Comparison of ENCODE assay signal across 27 cellular contexts in genomic region chr1:21610027-21610426, GRCh38. TPM values are rescaled to one million over a fixed set of nuclear protein-coding genes. Genes with fewer than 3 reads are reported as not detected.
DNase-seq lines count a peak whose midpoint lies in the region; ATAC-seq, FAIRE-seq and TF ChIP-seq lines count a peak whose summit lies in the region.
"Had no signal": no experiment of that assay in that cellular context is flagged by ENCODE, and none has a peak within 500 bp of the region (broad histone marks: within the 10 kb centered on the region; RNA-seq: fewer than 3 reads in every experiment).

No MANE protein-coding gene starts in this region.

- no peak overlapping the region for H3K27ac ChIP-seq in BLaER1 treated with 17β-estradiol and CSF1 and Interleukin-3, amounts not matched to agents 10 nM and 100 nM
- H3K27ac ChIP-seq in K562 (ENCODE audit: extremely low read depth, low read depth, low read length) (no peak overlapping the region), neuronal stem cell (replicated peaks; ENCODE audit: low read length) (no peak overlapping the region), upper lobe of right lung (no peak overlapping the region)

- H3K4me3 ChIP-seq in BLaER1 treated with 17β-estradiol and CSF1 and Interleukin-3, amounts not matched to agents 10 nM and 100 nM, result no peak overlapping the region
- H3K4me3 ChIP-seq in K562, result no peak overlapping the region
- H3K4me3 ChIP-seq in neuronal stem cell (ENCODE audit: low read length in 2 of 2), result no peak overlapping the region
- no peak overlapping the region for H3K4me3 ChIP-seq in upper lobe of right lung
- H3K4me3 ChIP-seq: GM12878 had no signal

- H2AK5ac ChIP-seq in neuronal stem cell (ENCODE audit: low read depth, low read length), result peak overlapping the region; percentile 25

- no peak overlapping the region for H2BK15ac ChIP-seq in neuronal stem cell (ENCODE audit: low read length)

- BruUV-seq in K562 (replicated peaks; lab: Mats Ljungman, UMichigan), result no TSS peak

- no peak overlapping the region for H3K4ac ChIP-seq in neuronal stem cell (ENCODE audit: low read length)

- TF ChIP-seq POLR2A in K562 (conservative IDR thresholded peaks at IDR 0.05), result no peak

- no peak overlapping the region for H3K14ac ChIP-seq in neuronal stem cell (ENCODE audit: low read length)

- in situ Hi-C loops in K562 (cut with MboI), result no loop called here

- DNase-seq in K562 (ENCODE audit: extremely low read depth in 1 of 4, low spot score in 3 of 4) (no peak), neuronal stem cell (ENCODE audit: low spot score) (no peak), upper lobe of right lung (no peak), NCI-H1417 (lab: John Stamatoyannopoulos, UW) (no peak), left colon (no peak)
- DNase-seq: 8988T; ACHN; BE2C; C1 segment of cervical spinal cord; CD4-positive, alpha-beta memory T cell; CD4-positive, CD25-positive, alpha-beta regulatory T cell; CD8-positive, alpha-beta memory T cell; COR-L47; DMS 273 treated with DMSO at 0.1 percent for 48 hours; DMS153; DMS53; DMS79; DND-41; EL; GDM1 had no signal

- H3K27me3 ChIP-seq in BLaER1 treated with 17β-estradiol and CSF1 and Interleukin-3, amounts not matched to agents 10 nM and 100 nM, result 0 out of 22 replicates have a peak, but pooled peaks cover 0 to 6% (median 0%) of the 10 kb centered on the region in 11 experiments
- H3K27me3 ChIP-seq in K562 (ENCODE audit: control insufficient read depth in 2 of 2, insufficient read depth in 2 of 2, low read length in 2 of 2), result no peaks in the 10 kb centered on the region
- H3K27me3 ChIP-seq in neuronal stem cell (ENCODE audit: control insufficient read depth in 3 of 3, insufficient read depth in 3 of 3, low read depth in 1 of 3, low read length in 3 of 3), result no peaks in the 10 kb centered on the region
- H3K27me3 ChIP-seq in upper lobe of right lung, result no peaks in the 10 kb centered on the region
- H3K27me3 ChIP-seq: BE2C had no signal

- H3K9ac ChIP-seq in BLaER1 treated with 17β-estradiol and CSF1 and Interleukin-3, amounts not matched to agents 10 nM and 100 nM, result no peak overlapping the region
- peak overlapping the region in 1 of 2 experiments; percentile 73; a peak in 1 of 4 replicates for H3K9ac ChIP-seq in K562 (ENCODE audit: insufficient read depth in 1 of 2, low read depth in 2 of 2, low read length in 2 of 2)
- no peak overlapping the region for H3K9ac ChIP-seq in neuronal stem cell (ENCODE audit: low read depth, low read length, poor library complexity)

- POLR2A ChIA-PET in K562 (lab: Yijun Ruan, JAX), result interaction anchor here (0.9 to 2.5 kb wide), 6 partner anchors 11 to 169 kb away, joined by 3 to 11 read pairs (median 3); no protein-coding TSS in a partner anchor

- peaks cover 4% of the 10 kb centered on the region for H3K79me1 ChIP-seq in neuronal stem cell (ENCODE audit: low read depth, low read length)

- no peak overlapping the region for H2BK5ac ChIP-seq in neuronal stem cell (ENCODE audit: low read length)

- H2BK12ac ChIP-seq in neuronal stem cell (ENCODE audit: low read length), result no peak overlapping the region

- no peak overlapping the region for H2AFZ ChIP-seq in K562 (ENCODE audit: low read depth, low read length)
- no peak overlapping the region for H2AFZ ChIP-seq in neuronal stem cell (ENCODE audit: low read length)

- H3K23ac ChIP-seq in neuronal stem cell (ENCODE audit: low read depth, low read length, poor library complexity), result no peak overlapping the region

- no peak for FAIRE-seq in K562 (lab: Jason Lieb, UNC)
- FAIRE-seq: A204.1, GM12878, GM12892, GM18507, GM19239 had no signal

- CTCF ChIA-PET in K562 (lab: Yijun Ruan, JAX; ENCODE audit: low intra/inter-chr PET ratio), result no interaction called here

- ATAC-seq in K562 (no peak), upper lobe of right lung (no peak), left colon (no peak)
- ATAC-seq: GM12878 had no signal

- H3K79me2 ChIP-seq in K562 (ENCODE audit: control insufficient read depth, insufficient read depth, low read length), result no peaks in the 10 kb centered on the region

- TF ChIP-seq RAD21 in K562 (CRISPR knock-in tag; conservative IDR thresholded peaks at IDR 0.05 in 1 of 2, IDR thresholded peaks at IDR 0.05 in 1 of 2), result no peak

- TF ChIP-seq CTCF in K562 (IDR thresholded peaks at IDR 0.05 in 2 of 3, conservative IDR thresholded peaks at IDR 0.05 in 1 of 3; ENCODE audit: insufficient read depth in 2 of 3, low read depth in 1 of 3, low read length in 3 of 3) (no peak), upper lobe of right lung (IDR thresholded peaks at IDR 0.05) (no peak)

- no peak for TF ChIP-seq EP300 in K562 (IDR thresholded peaks at IDR 0.05; ENCODE audit: low read length)

- WGBS in K562 (ENCODE audit: insufficient coverage, low coverage, missing lambda C conversion rate), result 93% methylated on average over 15 of the region's 16 CpGs
- WGBS in neuronal stem cell (ENCODE audit: extremely low coverage in 2 of 2, insufficient read length in 2 of 2, insufficient replicate concordance in 1 of 2), 2 donors, result no CpG with 5 or more reads among the region's 16 CpGs

- H4K20me1 ChIP-seq in BLaER1 treated with 17β-estradiol and CSF1 and Interleukin-3, amounts not matched to agents 10 nM and 100 nM, result peaks cover 0 to 30% (median 0%) of the 10 kb centered on the region in 11 experiments; a peak in 3 of 22 replicates
- H4K20me1 ChIP-seq in K562 (replicated peaks; ENCODE audit: control insufficient read depth, insufficient read depth, low read length), result no peaks in the 10 kb centered on the region

- H4K8ac ChIP-seq in neuronal stem cell (ENCODE audit: low read depth, low read length), result no peak overlapping the region

- peak overlapping the region; percentile 45 for H3K18ac ChIP-seq in neuronal stem cell (ENCODE audit: low read length)

- H3K9me1 ChIP-seq in K562 (ENCODE audit: control insufficient read depth, insufficient read depth, low read length), result peaks cover 7% of the 10 kb centered on the region

- H3K4me2 ChIP-seq in BLaER1 treated with 17β-estradiol and CSF1 and Interleukin-3, amounts not matched to agents 10 nM and 100 nM, result peak overlapping the region in 8 of 11 experiments; percentile 5 to 44 (median 19); a peak in 11 of 22 replicates
- H3K4me2 ChIP-seq in K562 (ENCODE audit: insufficient read depth, low read length) (no peak overlapping the region), neuronal stem cell (ENCODE audit: insufficient read depth, low read length, poor library complexity, severe bottlenecking) (no peak overlapping the region)

- no peaks in the 10 kb centered on the region for H3K9me3 ChIP-seq in BLaER1 treated with 17β-estradiol and CSF1 and Interleukin-3, amounts not matched to agents 10 nM and 100 nM (replicated peaks in 1 of 11)
- H3K9me3 ChIP-seq in K562 (replicated peaks; ENCODE audit: control insufficient read depth, insufficient read depth, low read depth, low read length) (no peaks in the 10 kb centered on the region), neuronal stem cell (replicated peaks in 1 of 2; ENCODE audit: control insufficient read depth in 2 of 2, insufficient read depth in 1 of 2, low read depth in 1 of 2, low read length in 2 of 2) (no peaks in the 10 kb centered on the region), upper lobe of right lung (no peaks in the 10 kb centered on the region)
- H3K9me3 ChIP-seq: BE2C had no signal

- peaks cover 0 to 15% (median 13%) of the 10 kb centered on the region in 10 experiments; a peak in 13 of 20 replicates for H3K4me1 ChIP-seq in BLaER1 treated with 17β-estradiol and CSF1 and Interleukin-3, amounts not matched to agents 10 nM and 100 nM
- H3K4me1 ChIP-seq in K562 (replicated peaks in 1 of 2; ENCODE audit: control insufficient read depth in 2 of 2, insufficient read depth in 2 of 2, low read length in 2 of 2), result peaks cover 56 to 80% of the 10 kb centered on the region in 2 experiments
- peaks cover 0 to 9% of the 10 kb centered on the region in 2 donors for H3K4me1 ChIP-seq in neuronal stem cell (ENCODE audit: control insufficient read depth in 2 of 2, insufficient read depth in 1 of 2, low read depth in 1 of 2, low read length in 2 of 2)
- H3K4me1 ChIP-seq in upper lobe of right lung, result no peaks in the 10 kb centered on the region

- intact Hi-C loops in K562 (cut with micrococcal nuclease), result no loop called here
- intact Hi-C loops in upper lobe of right lung (cut with DNase I), result no loop called here
- intact Hi-C loops in left colon (cut with DNase I, micrococcal nuclease), result no loop called here

- H4K91ac ChIP-seq in neuronal stem cell (ENCODE audit: low read depth, low read length, poor library complexity), result no peak overlapping the region

- no peaks in the 10 kb centered on the region for H3K36me3 ChIP-seq in BLaER1 treated with 17β-estradiol and CSF1 and Interleukin-3, amounts not matched to agents 10 nM and 100 nM
- H3K36me3 ChIP-seq in K562 (ENCODE audit: control insufficient read depth, insufficient read depth, low read length) (peaks cover 56% of the 10 kb centered on the region), neuronal stem cell (replicated peaks in 1 of 2; ENCODE audit: control insufficient read depth in 2 of 2, insufficient read depth in 2 of 2, low read length in 2 of 2) (no peaks in the 10 kb centered on the region), upper lobe of right lung (no peaks in the 10 kb centered on the region)
- H3K36me3 ChIP-seq: BE2C had no signal

- no peak overlapping the region for H2BK120ac ChIP-seq in neuronal stem cell (ENCODE audit: low read depth, low read length)

TF ChIP-seq in K562, 482 proteins besides CTCF, POLR2A, EP300 and RAD21 (continues in another document):
- TF ChIP-seq WHSC1 (IDR thresholded peaks at IDR 0.05; ENCODE audit: low read length) (peak; percentile 82), CBX3 (IDR thresholded peaks at IDR 0.05; ENCODE audit: borderline replicate concordance in 1 of 2, low read length in 2 of 2) (no peak)

RNA-seq across cellular contexts. Expression of gene RAP1GAP, which starts 59.1 kb away (rescaled TPM):
- total RNA-seq in K562 (2011; cell fraction: chromatin; rRNA removed; ENCODE audit: low replicate concordance), result 41.9 and 97.0 TPM in 2 replicates
- 41.8 and 44.9 TPM in 2 replicates for total RNA-seq in K562 (2011; cell fraction: nucleolus; rRNA removed)
- total RNA-seq in K562 (2011; cell fraction: nucleoplasm; rRNA removed), result 34.0 and 35.7 TPM in 2 replicates
- total RNA-seq in K562 (2014; rRNA removed), result 19.2 and 28.0 TPM in 2 replicates
- 7.0 and 7.3 TPM in 2 replicates for total RNA-seq in K562 (2014; rRNA removed; fragmentation: Illumina TruSeq; extraction: Trizol)
- 9.5 and 9.7 TPM in 2 replicates for total RNA-seq in K562 (2015; rRNA removed; fragmentation: Illumina TruSeq; extraction: Trizol)
- total RNA-seq in K562 (2021), result 30.2 and 31.0 TPM in 2 replicates
- 30.2 and 36.0 TPM in 2 replicates for polyA plus RNA-seq in K562 (2011; rRNA removed)
- 27.3 and 36.3 TPM in 2 replicates for polyA plus RNA-seq in K562 (2011; cell fraction: cytosol; rRNA removed)
- polyA plus RNA-seq in K562 (2011; cell fraction: nucleus; rRNA removed), result 68.0 and 110 TPM in 2 replicates
- 23.3 and 41.5 TPM in 2 replicates for polyA plus RNA-seq in K562 (2012)
- 23.5 and 26.5 TPM in 2 replicates for polyA plus RNA-seq in K562 (2014; fragmentation: Illumina TruSeq; extraction: Trizol)
- polyA plus RNA-seq in K562 (2014; fragmentation: Nextera tagmentation; extraction: Ambion mirVana), result under 1 TPM; 0.29 to 0.51 TPM
- polyA plus RNA-seq in K562 (2014; rRNA removed), result 21.7 and 22.3 TPM in 2 replicates
- polyA minus RNA-seq in K562 (2011; rRNA and poly(A)+ RNA removed), result 25.4 and 27.5 TPM in 2 replicates
- polyA minus RNA-seq in K562 (2011; cell fraction: cytosol; rRNA and poly(A)+ RNA removed), result 22.4 and 26.1 TPM in 2 replicates
- 26.9 and 27.0 TPM in 2 replicates for polyA minus RNA-seq in K562 (2011; cell fraction: nucleus; rRNA and poly(A)+ RNA removed)
- polyA plus RNA-seq in neuronal stem cell (2013, experiment 1 of 2), result 3.2 TPM
- polyA plus RNA-seq in neuronal stem cell (2013, experiment 2 of 2), result 3.1 TPM
- 62.4 TPM for total RNA-seq in upper lobe of right lung
- total RNA-seq in left colon, result 10 to 100 TPM; 45.2 to 53.1 TPM
- polyA plus RNA-seq: CD14-positive monocyte; CD4-positive, alpha-beta memory T cell; CD4-positive, CD25-positive, alpha-beta regulatory T cell; CD8-positive, alpha-beta memory T cell had no signal

Comparison
In these comparisons a context has a peak if more than half of its experiments do, and no peak if none do; other contexts are left out.
1. H3K4me2 ChIP-seq: peak in BLaER1 treated with 17β-estradiol and CSF1 and Interleukin-3, amounts not matched to agents 10 nM and 100 nM (8 of 11); none in K562 (single experiment) and neuronal stem cell (single experiment).